1 cellular context compared by ENCODE assay signal in genomic region chr5:65674749-65675148, GRCh38.
A peak's percentile ranks its signal among the peaks of the same experiment; 100 is the strongest.
TF ChIP-seq lines count a peak whose summit lies in the region.

No MANE protein-coding gene starts in this region.

TF ChIP-seq in SK-N-SH, 30 proteins besides CTCF, POLR2A, EP300 and RAD21:
- TF ChIP-seq JUND (IDR thresholded peaks at IDR 0.05) (peak; percentile 25; the same call in 1 of the 2 replicates), FOSL2 (IDR thresholded peaks at IDR 0.05; ENCODE audit: borderline replicate concordance, low read depth) (0 out of 2 replicates have a peak, but pooled peaks have one; percentile 54), RFX5 (IDR thresholded peaks at IDR 0.05; ENCODE audit: low read length) (no peak), NRF1 (IDR thresholded peaks at IDR 0.05; ENCODE audit: low read depth, low read length) (no peak), FOXJ3 (CRISPR knock-in tag; IDR thresholded peaks at IDR 0.05) (no peak)
TF ChIP-seq in SK-N-SH: peak in this region for 2.
